In the genomic region with DNA sequence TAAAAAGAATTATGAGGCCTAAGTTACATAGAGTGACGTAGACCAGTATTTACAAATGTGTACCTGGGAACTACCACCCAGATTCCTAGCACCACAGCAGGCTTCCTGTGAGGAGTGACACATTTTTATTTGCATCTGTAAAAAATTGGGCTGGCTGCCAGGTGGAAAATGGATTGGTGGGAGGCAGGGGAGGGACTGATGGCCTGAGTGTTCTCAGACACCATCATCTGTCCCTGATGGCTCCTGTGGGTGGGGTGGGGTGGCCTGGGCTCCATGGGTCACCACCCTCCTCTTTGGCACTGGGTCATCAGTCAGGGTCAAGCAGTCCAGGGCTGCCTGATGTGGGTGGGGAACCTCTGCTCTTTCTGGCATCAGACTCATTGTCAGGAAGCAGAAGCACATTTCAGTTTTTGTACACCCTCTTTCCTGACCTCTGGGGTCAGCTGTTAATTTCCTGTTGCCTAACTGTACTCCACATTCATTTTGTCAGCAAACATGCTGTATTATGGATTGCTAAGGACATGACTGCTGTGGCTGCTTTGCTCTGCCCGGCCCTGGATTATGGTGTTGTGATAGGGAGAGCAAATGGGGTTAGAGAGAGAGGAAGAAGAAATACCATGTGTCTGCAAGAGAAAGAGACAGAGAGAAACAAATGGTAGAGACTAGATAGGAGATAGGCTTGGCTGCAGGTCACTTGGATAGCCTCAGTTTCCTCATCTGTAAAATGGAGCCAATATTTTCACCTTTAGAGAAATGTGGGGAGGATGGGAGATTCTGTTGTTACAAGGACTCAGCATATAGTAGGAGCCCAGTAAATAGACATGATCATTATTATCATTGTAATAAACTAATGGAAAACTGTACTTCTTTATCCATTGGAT, we compare ENCODE assay signal across 10 cellular contexts. TPM values are rescaled to one million over a fixed set of nuclear protein-coding genes. Genes with fewer than 3 reads are reported as not detected.
DNase-seq lines count a peak whose midpoint lies in the region; ATAC-seq and TF ChIP-seq lines count a peak whose summit lies in the region.
"Had no signal": no experiment of that assay in that cellular context is flagged by ENCODE, and none has a peak within 500 bp of the region (broad histone marks: within the 10 kb centered on the region; RNA-seq: fewer than 3 reads in every experiment).

No MANE protein-coding gene starts in this region.

- peaks cover 0 to 4% of the 10 kb centered on the region in 2 donors for H3K4me1 Mint-ChIP-seq in immature natural killer cell
- peaks cover 5 to 6% of the 10 kb centered on the region in 2 donors for H3K4me1 Mint-ChIP-seq in natural killer cell

- H3K27me3 Mint-ChIP-seq in immature natural killer cell (ENCODE audit: low read depth in 3 of 3) (peaks cover 0 to 5% (median 3%) of the 10 kb centered on the region in 3 donors), natural killer cell (ENCODE audit: low read depth in 2 of 2) (peaks cover 0 to 4% of the 10 kb centered on the region in 2 donors)

- H3K4me3 Mint-ChIP-seq in immature natural killer cell (no peak overlapping the region), natural killer cell (no peak overlapping the region)

- H3K4me3 ChIP-seq in AG10803 (ENCODE audit: low read length), result no peak overlapping the region
- H3K4me3 ChIP-seq in choroid plexus epithelial cell (ENCODE audit: low read depth, low read length), result no peak overlapping the region
- H3K4me3 ChIP-seq: dorsolateral prefrontal cortex had no signal

- H3K9me3 Mint-ChIP-seq in immature natural killer cell (no peaks in the 10 kb centered on the region), natural killer cell (no peaks in the 10 kb centered on the region)

- TF ChIP-seq CTCF in AG10803 (conservative IDR thresholded peaks at IDR 0.05; ENCODE audit: low read length) (no peak), choroid plexus epithelial cell (conservative IDR thresholded peaks at IDR 0.05; ENCODE audit: low read depth, low read length) (no peak), natural killer cell (IDR thresholded peaks at IDR 0.05) (no peak), GM20000 (IDR thresholded peaks at IDR 0.05; ENCODE audit: extremely low read depth, missing control alignments) (no peak)

- H3K27ac Mint-ChIP-seq in immature natural killer cell (peak overlapping the region in 1 of 6 donors; percentile 38), natural killer cell (peak overlapping the region in 1 of 2 donors; percentile 53)

- intact Hi-C loops in natural killer cell (cut with micrococcal nuclease), result no loop called here

- peak; percentile 29 for DNase-seq in AG10803 (ENCODE audit: low read depth)
- DNase-seq in NCI-H2029 treated with DMSO at 0.1 percent for 48 hours (lab: John Stamatoyannopoulos, UW), result peak; percentile 29
- peak; percentile 83 for DNase-seq in choroid plexus epithelial cell (ENCODE audit: low read depth)
- DNase-seq in lung microvascular endothelial cell (ENCODE audit: low read depth in 2 of 2), result peak; percentile 84 to 98
- no peak for DNase-seq in OCI-M1 (lab: John Stamatoyannopoulos, UW)
- no peak for DNase-seq in immature natural killer cell
- DNase-seq in natural killer cell, result no peak
- DNase-seq in GM20000 (ENCODE audit: low spot score), result no peak

- peaks cover 0 to 10% (median 0%) of the 10 kb centered on the region in 3 donors for H3K36me3 Mint-ChIP-seq in immature natural killer cell
- no peaks in the 10 kb centered on the region for H3K36me3 Mint-ChIP-seq in natural killer cell

- no peak for ATAC-seq in natural killer cell

RNA-seq across cellular contexts. Expression of a gene that starts 11.6 kb away (rescaled TPM):
- total RNA-seq in lung microvascular endothelial cell (under 0.01 TPM in 1 of 2 replicates, not detected in the other), natural killer cell (not detected)
- under 1 TPM in 1 of 3 donors, not detected in 2; 0.18 TPM for polyA plus RNA-seq in immature natural killer cell
- total RNA-seq: SK-MEL-5 had no signal

RNA-seq across cellular contexts. Expression of a gene that starts 12.5 kb away (rescaled TPM):
- total RNA-seq in lung microvascular endothelial cell (0.20 and 0.22 TPM in 2 replicates), natural killer cell (1 to 10 TPM; 1.0 to 5.1 (median 5.0) TPM)
- not detected for polyA plus RNA-seq in immature natural killer cell
- total RNA-seq: SK-MEL-5 had no signal

RNA-seq across cellular contexts. Expression of a gene that starts 20.2 kb away (rescaled TPM):
- 7.8 and 11.5 TPM in 2 replicates for total RNA-seq in lung microvascular endothelial cell
- polyA plus RNA-seq in immature natural killer cell, result 10 to 100 TPM in 1 of 3 donors, 1 to 10 TPM in 2; 3.4 to 23.0 (median 7.3) TPM
- 10 to 100 TPM; 39.2 to 63.5 (median 54.1) TPM for total RNA-seq in natural killer cell

RNA-seq across cellular contexts. Expression of a gene that starts 36.0 kb away (rescaled TPM):
- total RNA-seq in lung microvascular endothelial cell (8.9 and 15.5 TPM in 2 replicates), natural killer cell (1 to 10 TPM; 3.1 to 7.5 (median 3.7) TPM)
- polyA plus RNA-seq in immature natural killer cell, result 1 to 10 TPM; 2.5 to 4.4 (median 2.5) TPM

Comparison
In these comparisons a context has a peak if more than half of its experiments do, and no peak if none do; other contexts are left out.
1. DNase-seq: peak in AG10803 (single experiment), NCI-H2029 treated with DMSO at 0.1 percent for 48 hours (single experiment), choroid plexus epithelial cell (single experiment) and lung microvascular endothelial cell (2 of 2); none in OCI-M1 (single experiment), immature natural killer cell (0 of 3), natural killer cell (single experiment) and GM20000 (single experiment).